Comparison of ENCODE assay signal across 12 cellular contexts in genomic region chr22:24137595-24137994, GRCh38. TPM values are rescaled to one million over a fixed set of nuclear protein-coding genes. Genes with fewer than 3 reads are reported as not detected.
DNase-seq lines count a peak whose midpoint lies in the region; ATAC-seq and TF ChIP-seq lines count a peak whose summit lies in the region.
"Had no signal": no experiment of that assay in that cellular context is flagged by ENCODE, and none has a peak within 500 bp of the region (broad histone marks: within the 10 kb centered on the region; RNA-seq: fewer than 3 reads in every experiment).

No MANE protein-coding gene starts in this region.

- peaks cover 0 to 35% (median 0%) of the 10 kb centered on the region in 3 experiments for H3K36me3 ChIP-seq in naive thymus-derived CD4-positive, alpha-beta T cell (ENCODE audit: control insufficient read depth in 2 of 3, insufficient read depth in 3 of 3, low read length in 3 of 3)

- no peaks in the 10 kb centered on the region for H3K9me3 Mint-ChIP-seq in naive thymus-derived CD4-positive, alpha-beta T cell

- peaks cover 27 to 49% of the 10 kb centered on the region in 2 donors for H3K4me1 ChIP-seq in naive thymus-derived CD4-positive, alpha-beta T cell (ENCODE audit: control insufficient read depth in 2 of 2, insufficient read depth in 2 of 2, low read length in 2 of 2)

- no peaks in the 10 kb centered on the region for H3K27me3 ChIP-seq in naive thymus-derived CD4-positive, alpha-beta T cell (ENCODE audit: control insufficient read depth in 2 of 2, insufficient read depth in 2 of 2, low read length in 2 of 2)
- H3K27me3 ChIP-seq: BLaER1 treated with 17β-estradiol and CSF1 and Interleukin-3, amounts not matched to agents 10 nM and 100 nM had no signal

- no peak overlapping the region for H3K4me3 Mint-ChIP-seq in naive thymus-derived CD4-positive, alpha-beta T cell

- CTCF ChIA-PET in naive thymus-derived CD4-positive, alpha-beta T cell (lab: Charles Lee), result interaction anchor here (1.4 kb wide), 1 partner anchor 37 kb away, joined by 3 read pairs; no protein-coding TSS in a partner anchor

- no peak overlapping the region for H3K4me3 ChIP-seq in naive thymus-derived CD4-positive, alpha-beta T cell (ENCODE audit: low read length)
- H3K4me3 ChIP-seq: BLaER1 treated with 17β-estradiol and CSF1 and Interleukin-3, amounts not matched to agents 10 nM and 100 nM had no signal

- H3K27ac Mint-ChIP-seq in naive thymus-derived CD4-positive, alpha-beta T cell, result peak overlapping the region in 6 of 9 donors; percentile 7 to 45 (median 24)

- no peak for ATAC-seq in naive thymus-derived CD4-positive, alpha-beta T cell
- ATAC-seq in HG03457 (IDR thresholded peaks at IDR 0.05; ENCODE audit: unreplicated experiment) (no peak), HG03439 (IDR thresholded peaks at IDR 0.05; ENCODE audit: unreplicated experiment) (no peak)

- H3K9me3 ChIP-seq in naive thymus-derived CD4-positive, alpha-beta T cell (ENCODE audit: control insufficient read depth in 2 of 3, low read length in 3 of 3), result no peaks in the 10 kb centered on the region
- H3K9me3 ChIP-seq: BLaER1 treated with 17β-estradiol and CSF1 and Interleukin-3, amounts not matched to agents 10 nM and 100 nM had no signal

- POLR2A ChIA-PET in naive thymus-derived CD4-positive, alpha-beta T cell (lab: Charles Lee), result interaction anchor here (19.7 kb wide), 1 partner anchor 22 kb away, joined by 296 read pairs; no protein-coding TSS in a partner anchor

- H3K4me1 Mint-ChIP-seq in naive thymus-derived CD4-positive, alpha-beta T cell, result peaks cover 31 to 72% (median 60%) of the 10 kb centered on the region in 7 donors

- no peaks in the 10 kb centered on the region for H3K27me3 Mint-ChIP-seq in naive thymus-derived CD4-positive, alpha-beta T cell

- peaks cover 0 to 27% (median 17%) of the 10 kb centered on the region in 5 donors for H3K36me3 Mint-ChIP-seq in naive thymus-derived CD4-positive, alpha-beta T cell

- DNase-seq in AG09319 (ENCODE audit: extremely low read depth, low read depth), result peak; percentile 54
- peak; percentile 16 for DNase-seq in LHCN-M2 (ENCODE audit: low read depth)
- peak; percentile 44 for DNase-seq in dermis blood vessel endothelial cell
- DNase-seq in naive thymus-derived CD4-positive, alpha-beta T cell, result no peak
- no peak for DNase-seq in activated CD4-positive, CD25-positive, alpha-beta regulatory T cell treated with anti-CD3 and anti-CD28 coated beads, Interleukin-2, amount 50 U/mL, for 72 hours
- DNase-seq in DMS153 (lab: John Stamatoyannopoulos, UW), result no peak
- DNase-seq: activated CD4-positive, alpha-beta T cell treated with anti-CD3 and anti-CD28 coated beads for 48 hours; activated T-cell treated with anti-CD3 and anti-CD28 coated beads, Interleukin-2, amount 50 U/mL, for 48 hours; mammary epithelial cell had no signal

- intact Hi-C loops in naive thymus-derived CD4-positive, alpha-beta T cell (cut with micrococcal nuclease), result loop anchor here in 1 of 2 donors (10.0 kb wide), 1 partner anchor 153 kb away; the partner anchor contains the start of gene GSTT2

- H3K27ac ChIP-seq in naive thymus-derived CD4-positive, alpha-beta T cell (ENCODE audit: low read depth, low read length), result no peak overlapping the region

- TF ChIP-seq CTCF in AG09319 (IDR thresholded peaks at IDR 0.05; ENCODE audit: low read depth, low read length), result no peak

RNA-seq across cellular contexts. Expression of gene SUSD2, which starts 43.7 kb away (rescaled TPM):
- 0.23 and 0.26 TPM in 2 replicates for total RNA-seq in LHCN-M2 (2014; rRNA removed)
- 0.04 TPM for polyA plus RNA-seq in LHCN-M2 (2012)
- total RNA-seq in dermis blood vessel endothelial cell, result 0.34 and 0.60 TPM in 2 replicates
- total RNA-seq in naive thymus-derived CD4-positive, alpha-beta T cell, result 1 to 10 TPM; 1.0 to 2.3 (median 1.7) TPM
- polyA plus RNA-seq in naive thymus-derived CD4-positive, alpha-beta T cell, result under 1 TPM in 1 of 2 donors, not detected in 1; 0.40 TPM

Comparison
In these comparisons a context has a peak if more than half of its experiments do, and no peak if none do; other contexts are left out.
1. DNase-seq: peak in AG09319 (single experiment), LHCN-M2 (single experiment) and dermis blood vessel endothelial cell (single experiment); none in naive thymus-derived CD4-positive, alpha-beta T cell (0 of 9), activated CD4-positive, CD25-positive, alpha-beta regulatory T cell treated with anti-CD3 and anti-CD28 coated beads, Interleukin-2, amount 50 U/mL, for 72 hours (single experiment) and DMS153 (single experiment).